In the genomic region with DNA sequence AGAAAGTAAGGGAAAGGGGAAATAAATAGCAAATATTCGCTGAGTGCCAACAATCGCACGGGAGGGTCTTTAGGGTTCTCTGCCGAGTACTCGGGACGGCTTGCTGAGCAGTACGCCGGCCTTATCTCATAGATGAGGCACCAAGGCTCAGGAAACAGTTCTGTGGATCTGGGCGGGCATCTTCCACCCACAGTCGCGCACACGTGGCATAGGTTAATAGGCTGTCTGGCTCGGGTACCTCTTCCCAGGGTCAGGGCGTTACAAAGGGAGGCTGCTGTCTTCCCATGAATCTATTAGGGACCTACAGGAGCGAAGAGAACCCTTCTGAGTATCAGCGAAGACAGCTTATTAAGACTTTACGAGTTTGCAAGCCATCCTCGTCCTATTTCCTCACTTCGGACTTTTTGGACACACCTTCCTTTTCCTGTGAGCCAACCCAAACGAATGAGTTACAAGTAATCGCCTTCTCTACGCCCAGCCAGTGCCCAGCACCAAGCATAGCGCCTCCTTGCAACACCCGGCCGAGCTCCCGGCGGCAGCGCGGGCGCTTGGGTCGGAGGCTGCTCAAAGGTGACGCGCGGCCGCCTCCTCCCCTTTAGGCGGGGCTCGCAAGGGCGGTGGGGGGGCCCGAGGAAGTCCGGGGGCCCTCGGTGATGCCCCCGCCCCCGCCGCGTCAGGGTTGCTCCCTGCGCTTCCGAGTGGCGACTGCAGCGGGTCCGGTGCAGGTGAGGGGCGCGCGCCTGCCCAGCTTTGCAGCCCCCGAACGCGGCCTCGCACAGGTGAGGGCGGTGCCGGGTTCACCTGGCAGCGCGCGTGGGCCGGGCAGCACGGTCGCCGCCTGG, we compare ENCODE assay signal across 1 cellular context.
TF ChIP-seq lines count a peak whose summit lies in the region.

A gene with protein sequence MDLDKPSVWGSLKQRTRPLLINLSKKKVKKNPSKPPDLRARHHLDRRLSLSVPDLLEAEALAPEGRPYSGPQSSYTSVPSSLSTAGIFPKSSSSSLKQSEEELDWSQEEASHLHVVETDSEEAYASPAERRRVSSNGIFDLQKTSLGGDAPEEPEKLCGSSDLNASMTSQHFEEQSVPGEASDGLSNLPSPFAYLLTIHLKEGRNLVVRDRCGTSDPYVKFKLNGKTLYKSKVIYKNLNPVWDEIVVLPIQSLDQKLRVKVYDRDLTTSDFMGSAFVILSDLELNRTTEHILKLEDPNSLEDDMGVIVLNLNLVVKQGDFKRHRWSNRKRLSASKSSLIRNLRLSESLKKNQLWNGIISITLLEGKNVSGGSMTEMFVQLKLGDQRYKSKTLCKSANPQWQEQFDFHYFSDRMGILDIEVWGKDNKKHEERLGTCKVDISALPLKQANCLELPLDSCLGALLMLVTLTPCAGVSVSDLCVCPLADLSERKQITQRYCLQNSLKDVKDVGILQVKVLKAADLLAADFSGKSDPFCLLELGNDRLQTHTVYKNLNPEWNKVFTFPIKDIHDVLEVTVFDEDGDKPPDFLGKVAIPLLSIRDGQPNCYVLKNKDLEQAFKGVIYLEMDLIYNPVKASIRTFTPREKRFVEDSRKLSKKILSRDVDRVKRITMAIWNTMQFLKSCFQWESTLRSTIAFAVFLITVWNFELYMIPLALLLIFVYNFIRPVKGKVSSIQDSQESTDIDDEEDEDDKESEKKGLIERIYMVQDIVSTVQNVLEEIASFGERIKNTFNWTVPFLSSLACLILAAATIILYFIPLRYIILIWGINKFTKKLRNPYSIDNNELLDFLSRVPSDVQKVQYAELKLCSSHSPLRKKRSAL (plus strand): TSS at position 676 of the 842 bp plus-strand sequence. CDS start 66,705 bp downstream, outside the sequence.

TF ChIP-seq in GM12878, 131 proteins besides CTCF, POLR2A, EP300 and RAD21 (continued from another document):
- TF ChIP-seq BACH1 (IDR thresholded peaks at IDR 0.05; ENCODE audit: borderline replicate concordance) (peak; percentile 41), FOXM1 (IDR thresholded peaks at IDR 0.05; ENCODE audit: low read depth, low read length) (no peak), ZNF24 (IDR thresholded peaks at IDR 0.05) (0 out of 2 replicates have a peak, but pooled peaks have one; percentile 5), MEF2B (IDR thresholded peaks at IDR 0.05; ENCODE audit: partially characterized antibody, poor library complexity, severe bottlenecking) (peak; percentile 25), STAT3 (IDR thresholded peaks at IDR 0.05; ENCODE audit: low read depth, low read length) (no peak), LARP7 (IDR thresholded peaks at IDR 0.05) (peak; percentile 67; the same call in 1 of the 2 replicates), MXI1 (IDR thresholded peaks at IDR 0.05; ENCODE audit: low read depth, low read length) (peak; percentile 39), IKZF1 (conservative IDR thresholded peaks at IDR 0.05) (peak; percentile 85), SIX5 (IDR thresholded peaks at IDR 0.05; ENCODE audit: low read depth, low read length, severe bottlenecking) (no peak), ATF7 (IDR thresholded peaks at IDR 0.05; ENCODE audit: low read depth) (peak; percentile 58; the same call in 1 of the 2 replicates), ZNF217 (IDR thresholded peaks at IDR 0.05) (peak; percentile 75; the same call in 1 of the 2 replicates), GATAD2B (conservative IDR thresholded peaks at IDR 0.05; ENCODE audit: low read depth) (peak; percentile 85), MTA2 (IDR thresholded peaks at IDR 0.05; ENCODE audit: low read depth) (no peak), ZNF384 (IDR thresholded peaks at IDR 0.05; ENCODE audit: borderline replicate concordance, low read depth, low read length) (no peak), CBFB (IDR thresholded peaks at IDR 0.05; ENCODE audit: low read depth) (no peak), DPF2 (IDR thresholded peaks at IDR 0.05) (peak; percentile 81), IKZF2 (IDR thresholded peaks at IDR 0.05) (peak in 1 of 2 experiments; percentile 17; a peak in 1 of 4 replicates), NR2F1 (conservative IDR thresholded peaks at IDR 0.05) (peak; percentile 68), EGR1 (IDR thresholded peaks at IDR 0.05; ENCODE audit: borderline replicate concordance in 1 of 2, low read depth in 2 of 2, low read length in 2 of 2) (peak in 1 of 2 experiments; percentile 23; a peak in 1 of 3 replicates)
- TF ChIP-seq, protein P1, sequence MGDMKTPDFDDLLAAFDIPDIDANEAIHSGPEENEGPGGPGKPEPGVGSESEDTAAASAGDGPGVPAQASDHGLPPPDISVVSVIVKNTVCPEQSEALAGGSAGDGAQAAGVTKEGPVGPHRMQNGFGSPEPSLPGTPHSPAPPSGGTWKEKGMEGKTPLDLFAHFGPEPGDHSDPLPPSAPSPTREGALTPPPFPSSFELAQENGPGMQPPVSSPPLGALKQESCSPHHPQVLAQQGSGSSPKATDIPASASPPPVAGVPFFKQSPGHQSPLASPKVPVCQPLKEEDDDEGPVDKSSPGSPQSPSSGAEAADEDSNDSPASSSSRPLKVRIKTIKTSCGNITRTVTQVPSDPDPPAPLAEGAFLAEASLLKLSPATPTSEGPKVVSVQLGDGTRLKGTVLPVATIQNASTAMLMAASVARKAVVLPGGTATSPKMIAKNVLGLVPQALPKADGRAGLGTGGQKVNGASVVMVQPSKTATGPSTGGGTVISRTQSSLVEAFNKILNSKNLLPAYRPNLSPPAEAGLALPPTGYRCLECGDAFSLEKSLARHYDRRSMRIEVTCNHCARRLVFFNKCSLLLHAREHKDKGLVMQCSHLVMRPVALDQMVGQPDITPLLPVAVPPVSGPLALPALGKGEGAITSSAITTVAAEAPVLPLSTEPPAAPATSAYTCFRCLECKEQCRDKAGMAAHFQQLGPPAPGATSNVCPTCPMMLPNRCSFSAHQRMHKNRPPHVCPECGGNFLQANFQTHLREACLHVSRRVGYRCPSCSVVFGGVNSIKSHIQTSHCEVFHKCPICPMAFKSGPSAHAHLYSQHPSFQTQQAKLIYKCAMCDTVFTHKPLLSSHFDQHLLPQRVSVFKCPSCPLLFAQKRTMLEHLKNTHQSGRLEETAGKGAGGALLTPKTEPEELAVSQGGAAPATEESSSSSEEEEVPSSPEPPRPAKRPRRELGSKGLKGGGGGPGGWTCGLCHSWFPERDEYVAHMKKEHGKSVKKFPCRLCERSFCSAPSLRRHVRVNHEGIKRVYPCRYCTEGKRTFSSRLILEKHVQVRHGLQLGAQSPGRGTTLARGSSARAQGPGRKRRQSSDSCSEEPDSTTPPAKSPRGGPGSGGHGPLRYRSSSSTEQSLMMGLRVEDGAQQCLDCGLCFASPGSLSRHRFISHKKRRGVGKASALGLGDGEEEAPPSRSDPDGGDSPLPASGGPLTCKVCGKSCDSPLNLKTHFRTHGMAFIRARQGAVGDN (IDR thresholded peaks at IDR 0.05) = 0 out of 2 replicates have a peak, but pooled peaks have one; percentile 30
- TF ChIP-seq, protein P2, sequence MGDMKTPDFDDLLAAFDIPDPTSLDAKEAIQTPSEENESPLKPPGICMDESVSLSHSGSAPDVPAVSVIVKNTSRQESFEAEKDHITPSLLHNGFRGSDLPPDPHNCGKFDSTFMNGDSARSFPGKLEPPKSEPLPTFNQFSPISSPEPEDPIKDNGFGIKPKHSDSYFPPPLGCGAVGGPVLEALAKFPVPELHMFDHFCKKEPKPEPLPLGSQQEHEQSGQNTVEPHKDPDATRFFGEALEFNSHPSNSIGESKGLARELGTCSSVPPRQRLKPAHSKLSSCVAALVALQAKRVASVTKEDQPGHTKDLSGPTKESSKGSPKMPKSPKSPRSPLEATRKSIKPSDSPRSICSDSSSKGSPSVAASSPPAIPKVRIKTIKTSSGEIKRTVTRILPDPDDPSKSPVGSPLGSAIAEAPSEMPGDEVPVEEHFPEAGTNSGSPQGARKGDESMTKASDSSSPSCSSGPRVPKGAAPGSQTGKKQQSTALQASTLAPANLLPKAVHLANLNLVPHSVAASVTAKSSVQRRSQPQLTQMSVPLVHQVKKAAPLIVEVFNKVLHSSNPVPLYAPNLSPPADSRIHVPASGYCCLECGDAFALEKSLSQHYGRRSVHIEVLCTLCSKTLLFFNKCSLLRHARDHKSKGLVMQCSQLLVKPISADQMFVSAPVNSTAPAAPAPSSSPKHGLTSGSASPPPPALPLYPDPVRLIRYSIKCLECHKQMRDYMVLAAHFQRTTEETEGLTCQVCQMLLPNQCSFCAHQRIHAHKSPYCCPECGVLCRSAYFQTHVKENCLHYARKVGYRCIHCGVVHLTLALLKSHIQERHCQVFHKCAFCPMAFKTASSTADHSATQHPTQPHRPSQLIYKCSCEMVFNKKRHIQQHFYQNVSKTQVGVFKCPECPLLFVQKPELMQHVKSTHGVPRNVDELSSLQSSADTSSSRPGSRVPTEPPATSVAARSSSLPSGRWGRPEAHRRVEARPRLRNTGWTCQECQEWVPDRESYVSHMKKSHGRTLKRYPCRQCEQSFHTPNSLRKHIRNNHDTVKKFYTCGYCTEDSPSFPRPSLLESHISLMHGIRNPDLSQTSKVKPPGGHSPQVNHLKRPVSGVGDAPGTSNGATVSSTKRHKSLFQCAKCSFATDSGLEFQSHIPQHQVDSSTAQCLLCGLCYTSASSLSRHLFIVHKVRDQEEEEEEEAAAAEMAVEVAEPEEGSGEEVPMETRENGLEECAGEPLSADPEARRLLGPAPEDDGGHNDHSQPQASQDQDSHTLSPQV (IDR thresholded peaks at IDR 0.05) = no peak
- TF ChIP-seq, protein P3, sequence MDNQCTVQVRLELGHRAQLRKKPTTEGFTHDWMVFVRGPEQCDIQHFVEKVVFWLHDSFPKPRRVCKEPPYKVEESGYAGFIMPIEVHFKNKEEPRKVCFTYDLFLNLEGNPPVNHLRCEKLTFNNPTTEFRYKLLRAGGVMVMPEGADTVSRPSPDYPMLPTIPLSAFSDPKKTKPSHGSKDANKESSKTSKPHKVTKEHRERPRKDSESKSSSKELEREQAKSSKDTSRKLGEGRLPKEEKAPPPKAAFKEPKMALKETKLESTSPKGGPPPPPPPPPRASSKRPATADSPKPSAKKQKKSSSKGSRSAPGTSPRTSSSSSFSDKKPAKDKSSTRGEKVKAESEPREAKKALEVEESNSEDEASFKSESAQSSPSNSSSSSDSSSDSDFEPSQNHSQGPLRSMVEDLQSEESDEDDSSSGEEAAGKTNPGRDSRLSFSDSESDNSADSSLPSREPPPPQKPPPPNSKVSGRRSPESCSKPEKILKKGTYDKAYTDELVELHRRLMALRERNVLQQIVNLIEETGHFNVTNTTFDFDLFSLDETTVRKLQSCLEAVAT (IDR thresholded peaks at IDR 0.05) = 0 out of 2 replicates have a peak, but pooled peaks have one; percentile 25
- TF ChIP-seq, protein P4, sequence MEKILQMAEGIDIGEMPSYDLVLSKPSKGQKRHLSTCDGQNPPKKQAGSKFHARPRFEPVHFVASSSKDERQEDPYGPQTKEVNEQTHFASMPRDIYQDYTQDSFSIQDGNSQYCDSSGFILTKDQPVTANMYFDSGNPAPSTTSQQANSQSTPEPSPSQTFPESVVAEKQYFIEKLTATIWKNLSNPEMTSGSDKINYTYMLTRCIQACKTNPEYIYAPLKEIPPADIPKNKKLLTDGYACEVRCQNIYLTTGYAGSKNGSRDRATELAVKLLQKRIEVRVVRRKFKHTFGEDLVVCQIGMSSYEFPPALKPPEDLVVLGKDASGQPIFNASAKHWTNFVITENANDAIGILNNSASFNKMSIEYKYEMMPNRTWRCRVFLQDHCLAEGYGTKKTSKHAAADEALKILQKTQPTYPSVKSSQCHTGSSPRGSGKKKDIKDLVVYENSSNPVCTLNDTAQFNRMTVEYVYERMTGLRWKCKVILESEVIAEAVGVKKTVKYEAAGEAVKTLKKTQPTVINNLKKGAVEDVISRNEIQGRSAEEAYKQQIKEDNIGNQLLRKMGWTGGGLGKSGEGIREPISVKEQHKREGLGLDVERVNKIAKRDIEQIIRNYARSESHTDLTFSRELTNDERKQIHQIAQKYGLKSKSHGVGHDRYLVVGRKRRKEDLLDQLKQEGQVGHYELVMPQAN (conservative IDR thresholded peaks at IDR 0.05) = peak; percentile 86
